Comparison of ENCODE assay signal across 1 cellular context in the genomic region with DNA sequence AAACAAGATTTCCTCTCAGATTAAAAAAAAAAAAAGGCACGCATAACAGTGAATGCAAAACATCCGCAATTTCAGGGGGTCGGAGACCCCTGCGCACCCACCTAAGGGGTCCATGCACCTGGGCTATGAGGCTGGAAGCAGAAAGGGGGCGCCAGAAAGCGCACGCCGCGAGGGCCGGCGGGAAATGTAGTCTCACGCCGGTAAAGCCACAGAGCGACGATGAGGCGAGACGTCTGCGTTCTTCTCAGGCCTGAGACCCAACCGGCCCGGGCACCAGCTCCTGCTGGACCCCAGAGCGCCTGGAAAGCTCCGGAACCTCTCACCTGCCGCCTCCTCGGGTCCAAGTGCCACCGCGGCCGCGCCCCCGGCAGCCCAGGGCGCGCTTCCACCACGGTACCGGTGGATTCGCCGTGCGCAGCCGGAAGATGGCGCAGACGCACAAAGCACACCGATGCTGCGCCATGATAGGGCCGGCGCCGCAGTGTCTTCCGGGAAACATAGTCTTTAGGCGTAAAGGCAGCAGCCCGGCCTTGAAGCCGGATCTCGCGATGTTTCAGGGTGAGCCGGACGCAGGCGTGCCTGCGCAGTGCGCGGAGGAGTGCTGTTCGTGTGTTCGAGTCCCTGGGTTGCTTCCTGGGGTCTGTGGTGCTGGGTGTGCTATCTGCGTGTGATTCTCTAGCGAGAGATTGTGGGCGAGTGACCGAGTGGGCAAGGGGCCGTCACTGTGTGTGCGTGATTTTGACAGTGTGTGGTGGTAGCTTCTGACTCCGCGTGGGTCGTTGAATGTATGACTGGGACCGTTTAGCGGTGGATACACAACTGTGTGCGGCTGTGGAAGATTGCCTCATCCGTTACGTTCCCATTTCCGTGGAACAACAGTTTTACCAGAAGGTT.
TF ChIP-seq lines count a peak whose summit lies in the region.

A gene (minus strand): TSS at position 416 of the 894 bp plus-strand sequence. CDS start 1,782 bp downstream, outside the sequence.

TF ChIP-seq in K562, 482 proteins besides CTCF, POLR2A, EP300 and RAD21 (continued from another document and continues in another):
- TF ChIP-seq, protein P1, sequence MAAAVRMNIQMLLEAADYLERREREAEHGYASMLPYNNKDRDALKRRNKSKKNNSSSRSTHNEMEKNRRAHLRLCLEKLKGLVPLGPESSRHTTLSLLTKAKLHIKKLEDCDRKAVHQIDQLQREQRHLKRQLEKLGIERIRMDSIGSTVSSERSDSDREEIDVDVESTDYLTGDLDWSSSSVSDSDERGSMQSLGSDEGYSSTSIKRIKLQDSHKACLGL (CRISPR knock-in tag; IDR thresholded peaks at IDR 0.05; ENCODE audit: borderline replicate concordance, poor library complexity, severe bottlenecking) = no peak
- TF ChIP-seq FIP1L1 (IDR thresholded peaks at IDR 0.05; ENCODE audit: low read depth, low read length, poor library complexity, severe bottlenecking) = no peak
- TF ChIP-seq ELF2 (CRISPR knock-in tag; IDR thresholded peaks at IDR 0.05) = no peak
- no peak for TF ChIP-seq MAFK (IDR thresholded peaks at IDR 0.05; ENCODE audit: low read length)
- TF ChIP-seq SNIP1 (IDR thresholded peaks at IDR 0.05; ENCODE audit: low read depth) = no peak
- no peak for TF ChIP-seq DPF2 (IDR thresholded peaks at IDR 0.05)
- peak; percentile 75 for TF ChIP-seq ZBTB17 (CRISPR knock-in tag; IDR thresholded peaks at IDR 0.05)
- TF ChIP-seq PHTF2 (CRISPR knock-in tag; IDR thresholded peaks at IDR 0.05) = no peak
- peak; percentile 64; the same call in 1 of the 2 replicates for TF ChIP-seq MTA1 (IDR thresholded peaks at IDR 0.05; ENCODE audit: borderline replicate concordance)
- TF ChIP-seq ZNF121 (CRISPR knock-in tag; conservative IDR thresholded peaks at IDR 0.05) = no peak
- TF ChIP-seq, protein P2, sequence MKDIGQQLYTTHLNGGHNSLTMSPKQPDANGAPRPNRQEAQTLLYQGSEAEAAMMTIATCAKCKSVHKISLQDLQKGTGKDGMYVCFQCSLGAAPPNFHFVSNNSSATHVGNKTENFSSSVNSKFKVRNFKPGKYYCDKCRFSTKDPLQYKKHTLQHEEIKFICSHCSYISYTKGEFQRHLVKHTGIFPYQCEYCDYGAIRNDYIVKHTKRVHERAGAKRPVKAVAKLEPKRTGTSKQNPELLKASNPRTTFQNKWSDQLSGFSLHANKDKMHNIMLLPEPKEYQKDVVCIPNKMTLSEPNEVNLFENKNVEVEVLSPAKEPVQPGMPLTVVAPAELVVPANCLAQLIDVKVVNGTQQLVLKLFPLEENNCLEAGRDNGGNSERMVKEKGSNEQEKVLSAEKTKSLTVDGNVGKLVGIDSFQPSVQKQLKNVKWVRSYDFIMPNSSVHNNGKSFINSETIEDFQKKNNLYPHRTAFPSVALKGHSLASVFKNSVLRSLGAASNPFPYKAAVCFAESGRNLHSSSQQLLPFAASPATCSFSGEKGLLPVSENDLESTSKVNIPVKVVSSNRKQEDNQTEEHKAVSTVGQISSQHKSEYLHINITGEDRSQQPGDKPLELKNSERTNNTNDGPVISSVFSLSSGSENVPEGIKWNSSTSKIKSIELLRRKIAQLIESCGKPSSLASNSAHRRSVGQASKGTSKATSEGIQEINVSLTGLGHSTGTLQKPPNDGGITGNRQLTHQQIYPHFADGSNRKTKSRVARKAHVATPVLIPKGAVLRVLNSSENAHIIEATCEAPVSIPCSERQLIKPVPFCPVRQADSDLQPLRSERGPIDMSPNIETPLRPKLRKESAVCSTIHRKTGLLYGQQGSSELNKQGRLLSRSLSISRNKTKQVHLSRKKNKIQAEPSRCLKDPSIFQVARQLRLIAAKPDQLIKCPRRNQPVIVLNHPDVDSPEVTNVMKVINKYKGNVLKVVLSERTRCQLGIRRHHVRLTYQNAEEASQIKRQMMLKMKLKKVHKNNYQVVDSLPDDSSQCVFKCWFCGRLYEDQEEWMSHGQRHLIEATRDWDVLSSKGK (CRISPR knock-in tag; IDR thresholded peaks at IDR 0.05) = no peak
- no peak for TF ChIP-seq KDM2B (CRISPR knock-in tag; IDR thresholded peaks at IDR 0.05)
- TF ChIP-seq TOE1 (IDR thresholded peaks at IDR 0.05; ENCODE audit: borderline replicate concordance) = peak; percentile 50; the same call in 1 of the 2 replicates
- TF ChIP-seq TOE1 (CRISPR knock-in tag; IDR thresholded peaks at IDR 0.05; ENCODE audit: borderline replicate concordance, low read depth) = no peak
- TF ChIP-seq, protein P3, sequence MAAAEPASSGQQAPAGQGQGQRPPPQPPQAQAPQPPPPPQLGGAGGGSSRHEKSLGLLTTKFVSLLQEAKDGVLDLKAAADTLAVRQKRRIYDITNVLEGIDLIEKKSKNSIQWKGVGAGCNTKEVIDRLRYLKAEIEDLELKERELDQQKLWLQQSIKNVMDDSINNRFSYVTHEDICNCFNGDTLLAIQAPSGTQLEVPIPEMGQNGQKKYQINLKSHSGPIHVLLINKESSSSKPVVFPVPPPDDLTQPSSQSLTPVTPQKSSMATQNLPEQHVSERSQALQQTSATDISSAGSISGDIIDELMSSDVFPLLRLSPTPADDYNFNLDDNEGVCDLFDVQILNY (CRISPR knock-in tag; IDR thresholded peaks at IDR 0.05) = no peak
- TF ChIP-seq, protein P4, sequence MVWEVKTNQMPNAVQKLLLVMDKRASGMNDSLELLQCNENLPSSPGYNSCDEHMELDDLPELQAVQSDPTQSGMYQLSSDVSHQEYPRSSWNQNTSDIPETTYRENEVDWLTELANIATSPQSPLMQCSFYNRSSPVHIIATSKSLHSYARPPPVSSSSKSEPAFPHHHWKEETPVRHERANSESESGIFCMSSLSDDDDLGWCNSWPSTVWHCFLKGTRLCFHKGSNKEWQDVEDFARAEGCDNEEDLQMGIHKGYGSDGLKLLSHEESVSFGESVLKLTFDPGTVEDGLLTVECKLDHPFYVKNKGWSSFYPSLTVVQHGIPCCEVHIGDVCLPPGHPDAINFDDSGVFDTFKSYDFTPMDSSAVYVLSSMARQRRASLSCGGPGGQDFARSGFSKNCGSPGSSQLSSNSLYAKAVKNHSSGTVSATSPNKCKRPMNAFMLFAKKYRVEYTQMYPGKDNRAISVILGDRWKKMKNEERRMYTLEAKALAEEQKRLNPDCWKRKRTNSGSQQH (CRISPR knock-in tag; IDR thresholded peaks at IDR 0.05) = no peak
- no peak for TF ChIP-seq MCM7 (IDR thresholded peaks at IDR 0.05)
- TF ChIP-seq, protein P5, sequence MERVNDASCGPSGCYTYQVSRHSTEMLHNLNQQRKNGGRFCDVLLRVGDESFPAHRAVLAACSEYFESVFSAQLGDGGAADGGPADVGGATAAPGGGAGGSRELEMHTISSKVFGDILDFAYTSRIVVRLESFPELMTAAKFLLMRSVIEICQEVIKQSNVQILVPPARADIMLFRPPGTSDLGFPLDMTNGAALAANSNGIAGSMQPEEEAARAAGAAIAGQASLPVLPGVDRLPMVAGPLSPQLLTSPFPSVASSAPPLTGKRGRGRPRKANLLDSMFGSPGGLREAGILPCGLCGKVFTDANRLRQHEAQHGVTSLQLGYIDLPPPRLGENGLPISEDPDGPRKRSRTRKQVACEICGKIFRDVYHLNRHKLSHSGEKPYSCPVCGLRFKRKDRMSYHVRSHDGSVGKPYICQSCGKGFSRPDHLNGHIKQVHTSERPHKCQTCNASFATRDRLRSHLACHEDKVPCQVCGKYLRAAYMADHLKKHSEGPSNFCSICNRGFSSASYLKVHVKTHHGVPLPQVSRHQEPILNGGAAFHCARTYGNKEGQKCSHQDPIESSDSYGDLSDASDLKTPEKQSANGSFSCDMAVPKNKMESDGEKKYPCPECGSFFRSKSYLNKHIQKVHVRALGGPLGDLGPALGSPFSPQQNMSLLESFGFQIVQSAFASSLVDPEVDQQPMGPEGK (CRISPR knock-in tag; IDR thresholded peaks at IDR 0.05; ENCODE audit: borderline replicate concordance) = no peak
- no peak for TF ChIP-seq SMARCB1 (IDR thresholded peaks at IDR 0.05; ENCODE audit: insufficient read length, low read depth)
- TF ChIP-seq, protein P6, sequence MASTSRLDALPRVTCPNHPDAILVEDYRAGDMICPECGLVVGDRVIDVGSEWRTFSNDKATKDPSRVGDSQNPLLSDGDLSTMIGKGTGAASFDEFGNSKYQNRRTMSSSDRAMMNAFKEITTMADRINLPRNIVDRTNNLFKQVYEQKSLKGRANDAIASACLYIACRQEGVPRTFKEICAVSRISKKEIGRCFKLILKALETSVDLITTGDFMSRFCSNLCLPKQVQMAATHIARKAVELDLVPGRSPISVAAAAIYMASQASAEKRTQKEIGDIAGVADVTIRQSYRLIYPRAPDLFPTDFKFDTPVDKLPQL (IDR thresholded peaks at IDR 0.05; ENCODE audit: extremely low read depth, insufficient read length) = no peak
- TF ChIP-seq, protein P7, sequence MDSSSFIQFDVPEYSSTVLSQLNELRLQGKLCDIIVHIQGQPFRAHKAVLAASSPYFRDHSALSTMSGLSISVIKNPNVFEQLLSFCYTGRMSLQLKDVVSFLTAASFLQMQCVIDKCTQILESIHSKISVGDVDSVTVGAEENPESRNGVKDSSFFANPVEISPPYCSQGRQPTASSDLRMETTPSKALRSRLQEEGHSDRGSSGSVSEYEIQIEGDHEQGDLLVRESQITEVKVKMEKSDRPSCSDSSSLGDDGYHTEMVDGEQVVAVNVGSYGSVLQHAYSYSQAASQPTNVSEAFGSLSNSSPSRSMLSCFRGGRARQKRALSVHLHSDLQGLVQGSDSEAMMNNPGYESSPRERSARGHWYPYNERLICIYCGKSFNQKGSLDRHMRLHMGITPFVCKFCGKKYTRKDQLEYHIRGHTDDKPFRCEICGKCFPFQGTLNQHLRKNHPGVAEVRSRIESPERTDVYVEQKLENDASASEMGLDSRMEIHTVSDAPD (CRISPR knock-in tag; IDR thresholded peaks at IDR 0.05) = no peak
- TF ChIP-seq ILK (tag; IDR thresholded peaks at IDR 0.05; ENCODE audit: borderline replicate concordance, low read depth) = no peak
- 0 out of 2 replicates have a peak, but pooled peaks have one; percentile 18 for TF ChIP-seq SMC3 (conservative IDR thresholded peaks at IDR 0.05; ENCODE audit: insufficient read depth, low read depth, low read length)
- peak; percentile 15 to 36; a peak in 1 of 4 replicates for TF ChIP-seq TBL1XR1 (IDR thresholded peaks at IDR 0.05; ENCODE audit: low read length in 2 of 2)
- peak; percentile 69 for TF ChIP-seq L3MBTL2 (IDR thresholded peaks at IDR 0.05)
- no peak; the same call in 1 of the 2 replicates for TF ChIP-seq SOX6 (IDR thresholded peaks at IDR 0.05)
- TF ChIP-seq MTA3 (IDR thresholded peaks at IDR 0.05; ENCODE audit: borderline replicate concordance) = peak; percentile 85
- TF ChIP-seq ZC3H4 (CRISPR knock-in tag; IDR thresholded peaks at IDR 0.05; ENCODE audit: borderline replicate concordance) = no peak
- TF ChIP-seq PHF21A (IDR thresholded peaks at IDR 0.05; ENCODE audit: borderline replicate concordance, low read depth) = no peak
- TF ChIP-seq, protein P8, sequence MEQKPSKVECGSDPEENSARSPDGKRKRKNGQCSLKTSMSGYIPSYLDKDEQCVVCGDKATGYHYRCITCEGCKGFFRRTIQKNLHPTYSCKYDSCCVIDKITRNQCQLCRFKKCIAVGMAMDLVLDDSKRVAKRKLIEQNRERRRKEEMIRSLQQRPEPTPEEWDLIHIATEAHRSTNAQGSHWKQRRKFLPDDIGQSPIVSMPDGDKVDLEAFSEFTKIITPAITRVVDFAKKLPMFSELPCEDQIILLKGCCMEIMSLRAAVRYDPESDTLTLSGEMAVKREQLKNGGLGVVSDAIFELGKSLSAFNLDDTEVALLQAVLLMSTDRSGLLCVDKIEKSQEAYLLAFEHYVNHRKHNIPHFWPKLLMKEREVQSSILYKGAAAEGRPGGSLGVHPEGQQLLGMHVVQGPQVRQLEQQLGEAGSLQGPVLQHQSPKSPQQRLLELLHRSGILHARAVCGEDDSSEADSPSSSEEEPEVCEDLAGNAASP (IDR thresholded peaks at IDR 0.05) = no peak
- TF ChIP-seq, protein P9, sequence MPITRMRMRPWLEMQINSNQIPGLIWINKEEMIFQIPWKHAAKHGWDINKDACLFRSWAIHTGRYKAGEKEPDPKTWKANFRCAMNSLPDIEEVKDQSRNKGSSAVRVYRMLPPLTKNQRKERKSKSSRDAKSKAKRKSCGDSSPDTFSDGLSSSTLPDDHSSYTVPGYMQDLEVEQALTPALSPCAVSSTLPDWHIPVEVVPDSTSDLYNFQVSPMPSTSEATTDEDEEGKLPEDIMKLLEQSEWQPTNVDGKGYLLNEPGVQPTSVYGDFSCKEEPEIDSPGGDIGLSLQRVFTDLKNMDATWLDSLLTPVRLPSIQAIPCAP (CRISPR knock-in tag; IDR thresholded peaks at IDR 0.05; ENCODE audit: borderline replicate concordance) = no peak
- no peak for TF ChIP-seq ZNF561 (CRISPR knock-in tag; conservative IDR thresholded peaks at IDR 0.05)
